1 cellular context compared by ENCODE assay signal in the genomic region with DNA sequence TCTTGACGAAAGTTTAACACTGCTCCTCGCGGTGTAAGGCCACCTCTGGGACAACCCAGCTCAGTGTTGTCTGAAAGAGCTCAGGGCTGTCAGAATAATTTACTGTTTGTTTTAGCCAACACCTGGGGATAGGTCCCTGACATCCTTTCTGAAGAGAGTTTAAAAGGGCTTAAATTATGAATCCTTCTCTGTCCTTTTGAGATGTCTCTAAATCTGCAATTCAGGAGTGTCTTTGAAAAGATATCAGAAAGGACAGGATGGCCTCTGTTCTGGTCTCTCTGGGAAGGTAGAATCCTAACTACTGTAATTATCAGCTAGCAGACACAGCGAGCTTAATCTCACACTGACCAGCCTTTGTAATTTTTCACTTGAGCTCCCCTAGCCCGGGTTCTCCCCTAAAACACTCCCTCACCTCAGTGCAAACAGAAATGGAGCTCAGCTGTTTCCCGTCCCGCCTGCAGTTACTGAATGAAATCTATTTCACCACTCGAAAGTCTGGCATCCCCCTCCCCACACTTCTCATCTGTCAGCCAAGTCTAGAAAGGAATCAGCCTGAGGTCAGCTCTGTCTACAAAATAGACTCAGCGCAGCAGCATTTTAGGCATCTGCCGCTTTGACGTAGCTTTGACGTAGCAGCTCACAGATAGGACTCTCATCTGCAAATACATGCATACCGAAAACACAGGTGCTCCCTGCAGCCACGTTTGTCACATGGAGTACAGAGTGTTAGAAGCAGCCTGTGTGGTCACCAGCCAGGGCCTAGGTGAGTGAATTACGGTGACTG.
TF ChIP-seq lines count a peak whose summit lies in the region.

No MANE protein-coding gene starts in this region.

TF ChIP-seq in K562, 482 proteins besides CTCF, POLR2A, EP300 and RAD21 (continued from another document):
- TF ChIP-seq, protein P1, sequence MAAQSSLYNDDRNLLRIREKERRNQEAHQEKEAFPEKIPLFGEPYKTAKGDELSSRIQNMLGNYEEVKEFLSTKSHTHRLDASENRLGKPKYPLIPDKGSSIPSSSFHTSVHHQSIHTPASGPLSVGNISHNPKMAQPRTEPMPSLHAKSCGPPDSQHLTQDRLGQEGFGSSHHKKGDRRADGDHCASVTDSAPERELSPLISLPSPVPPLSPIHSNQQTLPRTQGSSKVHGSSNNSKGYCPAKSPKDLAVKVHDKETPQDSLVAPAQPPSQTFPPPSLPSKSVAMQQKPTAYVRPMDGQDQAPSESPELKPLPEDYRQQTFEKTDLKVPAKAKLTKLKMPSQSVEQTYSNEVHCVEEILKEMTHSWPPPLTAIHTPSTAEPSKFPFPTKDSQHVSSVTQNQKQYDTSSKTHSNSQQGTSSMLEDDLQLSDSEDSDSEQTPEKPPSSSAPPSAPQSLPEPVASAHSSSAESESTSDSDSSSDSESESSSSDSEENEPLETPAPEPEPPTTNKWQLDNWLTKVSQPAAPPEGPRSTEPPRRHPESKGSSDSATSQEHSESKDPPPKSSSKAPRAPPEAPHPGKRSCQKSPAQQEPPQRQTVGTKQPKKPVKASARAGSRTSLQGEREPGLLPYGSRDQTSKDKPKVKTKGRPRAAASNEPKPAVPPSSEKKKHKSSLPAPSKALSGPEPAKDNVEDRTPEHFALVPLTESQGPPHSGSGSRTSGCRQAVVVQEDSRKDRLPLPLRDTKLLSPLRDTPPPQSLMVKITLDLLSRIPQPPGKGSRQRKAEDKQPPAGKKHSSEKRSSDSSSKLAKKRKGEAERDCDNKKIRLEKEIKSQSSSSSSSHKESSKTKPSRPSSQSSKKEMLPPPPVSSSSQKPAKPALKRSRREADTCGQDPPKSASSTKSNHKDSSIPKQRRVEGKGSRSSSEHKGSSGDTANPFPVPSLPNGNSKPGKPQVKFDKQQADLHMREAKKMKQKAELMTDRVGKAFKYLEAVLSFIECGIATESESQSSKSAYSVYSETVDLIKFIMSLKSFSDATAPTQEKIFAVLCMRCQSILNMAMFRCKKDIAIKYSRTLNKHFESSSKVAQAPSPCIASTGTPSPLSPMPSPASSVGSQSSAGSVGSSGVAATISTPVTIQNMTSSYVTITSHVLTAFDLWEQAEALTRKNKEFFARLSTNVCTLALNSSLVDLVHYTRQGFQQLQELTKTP (IDR thresholded peaks at IDR 0.05; ENCODE audit: low read depth in 1 of 2, partially characterized antibody in 2 of 2): no peak
- TF ChIP-seq CBX1 (IDR thresholded peaks at IDR 0.05; ENCODE audit: low read depth) (peak; percentile 55; the same call in 1 of the 2 replicates), SMARCB1 (IDR thresholded peaks at IDR 0.05; ENCODE audit: insufficient read length, low read depth) (no peak), BCOR (IDR thresholded peaks at IDR 0.05) (0 out of 2 replicates have a peak, but pooled peaks have one; percentile 49), ZBTB1 (CRISPR knock-in tag; IDR thresholded peaks at IDR 0.05; ENCODE audit: borderline replicate concordance, low read depth) (no peak), NBN (IDR thresholded peaks at IDR 0.05; ENCODE audit: low read depth) (peak; percentile 60; the same call in 1 of the 2 replicates), CREBBP (IDR thresholded peaks at IDR 0.05; ENCODE audit: low read depth, low read length) (no peak), SRSF7 (optimal IDR thresholded peaks at IDR 0.05; ENCODE audit: low read depth, low read length) (no peak), EWSR1 (IDR thresholded peaks at IDR 0.05; ENCODE audit: borderline replicate concordance, low read depth, partially characterized antibody) (no peak)
- TF ChIP-seq, protein P2, sequence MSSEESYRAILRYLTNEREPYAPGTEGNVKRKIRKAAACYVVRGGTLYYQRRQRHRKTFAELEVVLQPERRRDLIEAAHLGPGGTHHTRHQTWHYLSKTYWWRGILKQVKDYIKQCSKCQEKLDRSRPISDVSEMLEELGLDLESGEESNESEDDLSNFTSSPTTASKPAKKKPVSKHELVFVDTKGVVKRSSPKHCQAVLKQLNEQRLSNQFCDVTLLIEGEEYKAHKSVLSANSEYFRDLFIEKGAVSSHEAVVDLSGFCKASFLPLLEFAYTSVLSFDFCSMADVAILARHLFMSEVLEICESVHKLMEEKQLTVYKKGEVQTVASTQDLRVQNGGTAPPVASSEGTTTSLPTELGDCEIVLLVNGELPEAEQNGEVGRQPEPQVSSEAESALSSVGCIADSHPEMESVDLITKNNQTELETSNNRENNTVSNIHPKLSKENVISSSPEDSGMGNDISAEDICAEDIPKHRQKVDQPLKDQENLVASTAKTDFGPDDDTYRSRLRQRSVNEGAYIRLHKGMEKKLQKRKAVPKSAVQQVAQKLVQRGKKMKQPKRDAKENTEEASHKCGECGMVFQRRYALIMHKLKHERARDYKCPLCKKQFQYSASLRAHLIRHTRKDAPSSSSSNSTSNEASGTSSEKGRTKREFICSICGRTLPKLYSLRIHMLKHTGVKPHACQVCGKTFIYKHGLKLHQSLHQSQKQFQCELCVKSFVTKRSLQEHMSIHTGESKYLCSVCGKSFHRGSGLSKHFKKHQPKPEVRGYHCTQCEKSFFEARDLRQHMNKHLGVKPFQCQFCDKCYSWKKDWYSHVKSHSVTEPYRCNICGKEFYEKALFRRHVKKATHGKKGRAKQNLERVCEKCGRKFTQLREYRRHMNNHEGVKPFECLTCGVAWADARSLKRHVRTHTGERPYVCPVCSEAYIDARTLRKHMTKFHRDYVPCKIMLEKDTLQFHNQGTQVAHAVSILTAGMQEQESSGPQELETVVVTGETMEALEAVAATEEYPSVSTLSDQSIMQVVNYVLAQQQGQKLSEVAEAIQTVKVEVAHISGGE (CRISPR knock-in tag; IDR thresholded peaks at IDR 0.05): peak in 1 of 3 experiments; percentile 81; a peak in 2 of 6 replicates
- TF ChIP-seq, protein P3, sequence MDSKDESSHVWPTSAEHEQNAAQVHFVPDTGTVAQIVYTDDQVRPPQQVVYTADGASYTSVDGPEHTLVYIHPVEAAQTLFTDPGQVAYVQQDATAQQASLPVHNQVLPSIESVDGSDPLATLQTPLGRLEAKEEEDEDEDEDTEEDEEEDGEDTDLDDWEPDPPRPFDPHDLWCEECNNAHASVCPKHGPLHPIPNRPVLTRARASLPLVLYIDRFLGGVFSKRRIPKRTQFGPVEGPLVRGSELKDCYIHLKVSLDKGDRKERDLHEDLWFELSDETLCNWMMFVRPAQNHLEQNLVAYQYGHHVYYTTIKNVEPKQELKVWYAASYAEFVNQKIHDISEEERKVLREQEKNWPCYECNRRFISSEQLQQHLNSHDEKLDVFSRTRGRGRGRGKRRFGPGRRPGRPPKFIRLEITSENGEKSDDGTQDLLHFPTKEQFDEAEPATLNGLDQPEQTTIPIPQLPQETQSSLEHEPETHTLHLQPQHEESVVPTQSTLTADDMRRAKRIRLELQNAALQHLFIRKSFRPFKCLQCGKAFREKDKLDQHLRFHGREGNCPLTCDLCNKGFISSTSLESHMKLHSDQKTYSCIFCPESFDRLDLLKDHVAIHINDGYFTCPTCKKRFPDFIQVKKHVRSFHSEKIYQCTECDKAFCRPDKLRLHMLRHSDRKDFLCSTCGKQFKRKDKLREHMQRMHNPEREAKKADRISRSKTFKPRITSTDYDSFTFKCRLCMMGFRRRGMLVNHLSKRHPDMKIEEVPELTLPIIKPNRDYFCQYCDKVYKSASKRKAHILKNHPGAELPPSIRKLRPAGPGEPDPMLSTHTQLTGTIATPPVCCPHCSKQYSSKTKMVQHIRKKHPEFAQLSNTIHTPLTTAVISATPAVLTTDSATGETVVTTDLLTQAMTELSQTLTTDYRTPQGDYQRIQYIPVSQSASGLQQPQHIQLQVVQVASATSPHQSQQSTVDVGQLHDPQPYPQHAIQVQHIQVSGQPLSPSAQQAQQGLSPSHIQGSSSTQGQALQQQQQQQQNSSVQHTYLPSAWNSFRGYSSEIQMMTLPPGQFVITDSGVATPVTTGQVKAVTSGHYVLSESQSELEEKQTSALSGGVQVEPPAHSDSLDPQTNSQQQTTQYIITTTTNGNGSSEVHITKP (IDR thresholded peaks at IDR 0.05; ENCODE audit: partially characterized antibody): no peak
- TF ChIP-seq, protein P4, sequence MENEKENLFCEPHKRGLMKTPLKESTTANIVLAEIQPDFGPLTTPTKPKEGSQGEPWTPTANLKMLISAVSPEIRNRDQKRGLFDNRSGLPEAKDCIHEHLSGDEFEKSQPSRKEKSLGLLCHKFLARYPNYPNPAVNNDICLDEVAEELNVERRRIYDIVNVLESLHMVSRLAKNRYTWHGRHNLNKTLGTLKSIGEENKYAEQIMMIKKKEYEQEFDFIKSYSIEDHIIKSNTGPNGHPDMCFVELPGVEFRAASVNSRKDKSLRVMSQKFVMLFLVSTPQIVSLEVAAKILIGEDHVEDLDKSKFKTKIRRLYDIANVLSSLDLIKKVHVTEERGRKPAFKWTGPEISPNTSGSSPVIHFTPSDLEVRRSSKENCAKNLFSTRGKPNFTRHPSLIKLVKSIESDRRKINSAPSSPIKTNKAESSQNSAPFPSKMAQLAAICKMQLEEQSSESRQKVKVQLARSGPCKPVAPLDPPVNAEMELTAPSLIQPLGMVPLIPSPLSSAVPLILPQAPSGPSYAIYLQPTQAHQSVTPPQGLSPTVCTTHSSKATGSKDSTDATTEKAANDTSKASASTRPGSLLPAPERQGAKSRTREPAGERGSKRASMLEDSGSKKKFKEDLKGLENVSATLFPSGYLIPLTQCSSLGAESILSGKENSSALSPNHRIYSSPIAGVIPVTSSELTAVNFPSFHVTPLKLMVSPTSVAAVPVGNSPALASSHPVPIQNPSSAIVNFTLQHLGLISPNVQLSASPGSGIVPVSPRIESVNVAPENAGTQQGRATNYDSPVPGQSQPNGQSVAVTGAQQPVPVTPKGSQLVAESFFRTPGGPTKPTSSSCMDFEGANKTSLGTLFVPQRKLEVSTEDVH (IDR thresholded peaks at IDR 0.05; ENCODE audit: low read depth, partially characterized antibody): no peak
- TF ChIP-seq, protein P5, sequence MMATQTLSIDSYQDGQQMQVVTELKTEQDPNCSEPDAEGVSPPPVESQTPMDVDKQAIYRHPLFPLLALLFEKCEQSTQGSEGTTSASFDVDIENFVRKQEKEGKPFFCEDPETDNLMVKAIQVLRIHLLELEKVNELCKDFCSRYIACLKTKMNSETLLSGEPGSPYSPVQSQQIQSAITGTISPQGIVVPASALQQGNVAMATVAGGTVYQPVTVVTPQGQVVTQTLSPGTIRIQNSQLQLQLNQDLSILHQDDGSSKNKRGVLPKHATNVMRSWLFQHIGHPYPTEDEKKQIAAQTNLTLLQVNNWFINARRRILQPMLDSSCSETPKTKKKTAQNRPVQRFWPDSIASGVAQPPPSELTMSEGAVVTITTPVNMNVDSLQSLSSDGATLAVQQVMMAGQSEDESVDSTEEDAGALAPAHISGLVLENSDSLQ (IDR thresholded peaks at IDR 0.05): peak; percentile 93
